In genomic region chr19:39004403-39004802, GRCh38 we compare ENCODE assay signal across 3 cellular contexts.
A peak's percentile ranks its signal among the peaks of the same experiment; 100 is the strongest.
TF ChIP-seq lines count a peak whose summit lies in the region.

No MANE protein-coding gene starts in this region.

TF ChIP-seq in HEK293, 187 proteins besides CTCF, POLR2A, EP300 and RAD21:
- peak; percentile 60 for TF ChIP-seq ZNF664 (tag by site-specific recombination; IDR thresholded peaks at IDR 0.05)
- 0 out of 2 replicates have a peak, but pooled peaks have one; percentile 11 for TF ChIP-seq ZBTB21 (tag by site-specific recombination; IDR thresholded peaks at IDR 0.05)
- no peak for TF ChIP-seq YY1 (tag by site-specific recombination; IDR thresholded peaks at IDR 0.05)
- peak; percentile 45; the same call in 1 of the 2 replicates for TF ChIP-seq ZBTB6 (tag by site-specific recombination; IDR thresholded peaks at IDR 0.05)
- TF ChIP-seq ZXDB (tag by site-specific recombination; IDR thresholded peaks at IDR 0.05), result no peak
- TF ChIP-seq KLF1 (tag by site-specific recombination; IDR thresholded peaks at IDR 0.05), result peak; percentile 53
- TF ChIP-seq SP2 (tag by site-specific recombination; IDR thresholded peaks at IDR 0.05), result no peak
- 0 out of 2 replicates have a peak, but pooled peaks have one; percentile 45 for TF ChIP-seq ZNF362 (tag by site-specific recombination; IDR thresholded peaks at IDR 0.05)

TF ChIP-seq in K562, 482 proteins besides CTCF, POLR2A, EP300 and RAD21 (continues in another document):
- TF ChIP-seq PHF21A (IDR thresholded peaks at IDR 0.05; ENCODE audit: borderline replicate concordance, low read depth), result no peak
- no peak for TF ChIP-seq POLR3G (IDR thresholded peaks at IDR 0.05; ENCODE audit: extremely low read depth, insufficient read length, insufficient replicate concordance)
- no peak for TF ChIP-seq NR0B1 (IDR thresholded peaks at IDR 0.05; ENCODE audit: partially characterized antibody)
- TF ChIP-seq RNF219 (CRISPR knock-in tag; IDR thresholded peaks at IDR 0.05), result no peak
- TF ChIP-seq CLOCK (CRISPR knock-in tag; IDR thresholded peaks at IDR 0.05; ENCODE audit: borderline replicate concordance), result no peak
- peak; percentile 49 for TF ChIP-seq PRDM10 (IDR thresholded peaks at IDR 0.05; ENCODE audit: partially characterized antibody)
- TF ChIP-seq ELF4 (CRISPR knock-in tag; IDR thresholded peaks at IDR 0.05), result no peak
- TF ChIP-seq HCFC1 (IDR thresholded peaks at IDR 0.05; ENCODE audit: low read depth, low read length), result no peak
- no peak for TF ChIP-seq ZNF449 (CRISPR knock-in tag; IDR thresholded peaks at IDR 0.05)
- TF ChIP-seq RCOR1 (IDR thresholded peaks at IDR 0.05; ENCODE audit: borderline replicate concordance in 1 of 2, low read depth in 2 of 2, low read length in 2 of 2), result peak in 1 of 2 experiments; percentile 82; a peak in 2 of 4 replicates
- TF ChIP-seq BHLHE40 (IDR thresholded peaks at IDR 0.05; ENCODE audit: low read length), result no peak
- no peak for TF ChIP-seq PHB (CRISPR knock-in tag; IDR thresholded peaks at IDR 0.05)

TF ChIP-seq in SK-N-SH, 30 proteins besides CTCF, POLR2A, EP300 and RAD21:
- TF ChIP-seq SMC3 (IDR thresholded peaks at IDR 0.05; ENCODE audit: low read depth, low read length), result no peak
TF ChIP-seq in SK-N-SH: peak in this region for 0.
